Comparison of ENCODE assay signal across 1 cellular context in genomic region chr1:197451424-197451823, GRCh38.
TF ChIP-seq lines count a peak whose summit lies in the region.

No MANE protein-coding gene starts in this region.

TF ChIP-seq in SK-N-SH treated with all-trans-retinoic acid at 6 μM for 48 hours, 23 proteins besides CTCF, POLR2A, EP300 and RAD21 (continued from another document):
- no peak for TF ChIP-seq RARB (CRISPR knock-in tag; IDR thresholded peaks at IDR 0.05)
- TF ChIP-seq ZFP30 (CRISPR knock-in tag; IDR thresholded peaks at IDR 0.05), result no peak
- TF ChIP-seq TOX (CRISPR knock-in tag; IDR thresholded peaks at IDR 0.05; ENCODE audit: borderline replicate concordance), result no peak
- TF ChIP-seq TSHZ2 (CRISPR knock-in tag; IDR thresholded peaks at IDR 0.05), result no peak
- TF ChIP-seq ZNF70 (CRISPR knock-in tag; IDR thresholded peaks at IDR 0.05), result no peak
- TF ChIP-seq PATZ1 (CRISPR knock-in tag; IDR thresholded peaks at IDR 0.05; ENCODE audit: borderline replicate concordance), result no peak
- no peak for TF ChIP-seq ZNF565 (CRISPR knock-in tag; conservative IDR thresholded peaks at IDR 0.05; ENCODE audit: low read depth)
TF ChIP-seq in SK-N-SH treated with all-trans-retinoic acid at 6 μM for 48 hours: peak in this region for 0.
